In the genomic region with DNA sequence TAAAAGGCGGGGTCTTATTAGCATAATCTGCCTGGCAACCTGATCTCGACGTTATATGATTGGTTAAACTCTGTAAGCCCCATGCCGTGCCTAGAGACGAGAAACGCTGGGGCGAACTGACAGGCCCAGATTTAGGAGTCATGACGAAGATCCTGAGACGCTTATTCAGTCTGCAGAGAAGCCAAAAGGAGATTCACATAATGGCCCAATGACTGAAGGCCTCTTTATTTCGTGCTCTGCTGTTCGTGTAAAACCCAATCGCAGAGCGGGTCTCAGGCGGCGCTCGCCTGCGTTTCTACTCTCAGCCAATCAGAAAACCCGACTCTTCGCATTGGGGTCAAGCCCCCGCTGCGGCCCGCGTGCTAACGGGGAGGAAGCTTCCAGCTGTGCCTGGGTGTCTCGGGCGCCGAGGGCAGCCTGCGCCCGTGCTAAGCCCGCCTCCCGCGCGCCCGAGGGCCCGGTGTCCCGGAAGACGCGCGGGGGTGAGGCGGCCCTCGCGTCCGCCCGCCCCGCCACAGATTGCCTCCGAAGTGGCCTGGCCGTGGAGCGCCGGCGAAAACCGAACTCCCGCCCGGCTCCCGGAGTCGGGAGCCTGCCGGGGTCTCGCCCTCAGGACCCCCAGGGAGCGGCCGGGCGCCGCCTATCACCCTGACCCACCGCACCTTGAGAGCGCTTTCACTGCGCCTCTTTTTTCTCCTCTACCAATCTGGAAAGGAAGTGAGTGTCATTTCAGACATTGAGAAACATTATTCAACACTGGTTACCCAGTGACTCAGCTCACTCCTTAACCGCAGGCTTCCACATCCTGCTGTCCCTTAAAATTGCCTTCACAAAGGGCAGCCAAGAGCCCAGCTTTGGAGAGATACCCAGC, we compare ENCODE assay signal across 8 cellular contexts. TPM values are rescaled to one million over a fixed set of nuclear protein-coding genes. Genes with fewer than 3 reads are reported as not detected.
DNase-seq lines count a peak whose midpoint lies in the region; FAIRE-seq and TF ChIP-seq lines count a peak whose summit lies in the region.

No MANE protein-coding gene starts in this region.

- H3K9ac ChIP-seq in MM.1S (ENCODE audit: low read length) = peak overlapping the region; percentile 99

- no peak for TF ChIP-seq CTCF in MM.1S (IDR thresholded peaks at IDR 0.05; ENCODE audit: low read length)
- TF ChIP-seq CTCF in fibroblast of villous mesenchyme (IDR thresholded peaks at IDR 0.05; ENCODE audit: insufficient read depth, low read depth, low read length) = no peak
- no peak for TF ChIP-seq CTCF in nephron progenitor cell (IDR thresholded peaks at IDR 0.05)

- H3K27ac ChIP-seq in MM.1S (ENCODE audit: low read length) = peak overlapping the region; percentile 98

- peaks cover 22% of the 10 kb centered on the region for H3K36me3 Mint-ChIP-seq in nephron progenitor cell (ENCODE audit: low read depth)
- H3K36me3 Mint-ChIP-seq in stimulated activated naive CD8-positive, alpha-beta T cell treated with anti-CD3 and anti-CD28 coated beads, Interleukin-15, Interleukin-2, amounts not matched to agents 100 ng/mL and 50 ng/mL, for 24 hours (ENCODE audit: low read depth) = no peaks in the 10 kb centered on the region

- no peaks in the 10 kb centered on the region for H3K27me3 Mint-ChIP-seq in nephron progenitor cell (ENCODE audit: low read depth, poor library complexity)
- H3K27me3 Mint-ChIP-seq in stimulated activated naive CD8-positive, alpha-beta T cell treated with anti-CD3 and anti-CD28 coated beads, Interleukin-15, Interleukin-2, amounts not matched to agents 100 ng/mL and 50 ng/mL, for 24 hours = no peaks in the 10 kb centered on the region

- H4K20me1 ChIP-seq in MM.1S (ENCODE audit: insufficient read depth, low read length) = no peaks in the 10 kb centered on the region

- H3K9me3 ChIP-seq in MM.1S (replicated peaks; ENCODE audit: insufficient read depth, low read length) = no peaks in the 10 kb centered on the region

- peak; percentile 99 for FAIRE-seq in G401.6 (lab: Jason Lieb, UNC)

- H3K36me3 ChIP-seq in MM.1S (replicated peaks; ENCODE audit: insufficient read depth, low read length) = no peaks in the 10 kb centered on the region

- H3K9me2 ChIP-seq in MM.1S (replicated peaks; ENCODE audit: insufficient read depth, low read length) = no peaks in the 10 kb centered on the region

- peak overlapping the region; percentile 92 for H3K4me2 ChIP-seq in MM.1S (ENCODE audit: low read depth, low read length)

- peaks cover 34% of the 10 kb centered on the region for H3K79me2 ChIP-seq in MM.1S (ENCODE audit: low read length)

- peak overlapping the region; percentile 100 for H3K27ac Mint-ChIP-seq in nephron progenitor cell
- H3K27ac Mint-ChIP-seq in stimulated activated naive CD8-positive, alpha-beta T cell treated with anti-CD3 and anti-CD28 coated beads, Interleukin-15, Interleukin-2, amounts not matched to agents 100 ng/mL and 50 ng/mL, for 24 hours = peak overlapping the region; percentile 100

- H3K9me3 Mint-ChIP-seq in nephron progenitor cell = peaks cover 23% of the 10 kb centered on the region
- H3K9me3 Mint-ChIP-seq in stimulated activated naive CD8-positive, alpha-beta T cell treated with anti-CD3 and anti-CD28 coated beads, Interleukin-15, Interleukin-2, amounts not matched to agents 100 ng/mL and 50 ng/mL, for 24 hours = no peaks in the 10 kb centered on the region

- H3K4me3 ChIP-seq in MM.1S (ENCODE audit: low read length) (peak overlapping the region; percentile 86), fibroblast of villous mesenchyme (ENCODE audit: low read depth, low read length) (peak overlapping the region; percentile 64)

- H3K4me1 Mint-ChIP-seq in nephron progenitor cell = peaks cover 38% of the 10 kb centered on the region
- H3K4me1 Mint-ChIP-seq in stimulated activated naive CD8-positive, alpha-beta T cell treated with anti-CD3 and anti-CD28 coated beads, Interleukin-15, Interleukin-2, amounts not matched to agents 100 ng/mL and 50 ng/mL, for 24 hours (ENCODE audit: low read depth) = peaks cover 44% of the 10 kb centered on the region

- H3K4me1 ChIP-seq in MM.1S (ENCODE audit: low read length) = no peaks in the 10 kb centered on the region

- DNase-seq in HCEC 1CT (peak; percentile 97), MM.1S (peak; percentile 98), SHP77 treated with DMSO at 0.1 percent for 48 hours (lab: John Stamatoyannopoulos, UW) (peak; percentile 93), activated gamma-delta T cell treated with Interleukin-2 at 50 U/mL for 16 hours (peak; percentile 87), fibroblast of villous mesenchyme (ENCODE audit: low read depth) (peak; percentile 99), nephron progenitor cell (peak; percentile 87)

- peak overlapping the region; percentile 97 for H3K4me3 Mint-ChIP-seq in nephron progenitor cell
- peak overlapping the region; percentile 96 for H3K4me3 Mint-ChIP-seq in stimulated activated naive CD8-positive, alpha-beta T cell treated with anti-CD3 and anti-CD28 coated beads, Interleukin-15, Interleukin-2, amounts not matched to agents 100 ng/mL and 50 ng/mL, for 24 hours

- H3K27me3 ChIP-seq in MM.1S (replicated peaks; ENCODE audit: insufficient read depth, low read length) = no peaks in the 10 kb centered on the region

- H2AFZ ChIP-seq in MM.1S (ENCODE audit: low read length) = peak overlapping the region; percentile 82

- peaks cover 13% of the 10 kb centered on the region for H3F3A ChIP-seq in MM.1S (ENCODE audit: insufficient read depth, low read length)

RNA-seq across cellular contexts. Expression of gene PRDM10, which starts 0.4 kb away (rescaled TPM):
- total RNA-seq in fibroblast of villous mesenchyme = 6.1 and 8.6 TPM in 2 replicates

Comparison
In these comparisons a context has a peak if more than half of its experiments do, and no peak if none do; other contexts are left out.
1. Peak in every context shown above with its lines: DNase-seq, H3K4me3 ChIP-seq and H3K27ac ChIP-seq.